10 cellular contexts compared by ENCODE assay signal in genomic region chr3:114623420-114624046, GRCh38.
DNase-seq lines count a peak whose midpoint lies in the region; ATAC-seq, FAIRE-seq and TF ChIP-seq lines count a peak whose summit lies in the region.
"Had no signal": no experiment of that assay in that cellular context is flagged by ENCODE, and none has a peak within 500 bp of the region (broad histone marks: within the 10 kb centered on the region; RNA-seq: fewer than 3 reads in every experiment).

No MANE protein-coding gene starts in this region.

- no peak for TF ChIP-seq CTCF in GM23338 (conservative IDR thresholded peaks at IDR 0.05; ENCODE audit: low read depth in 2 of 2)
- no peak for TF ChIP-seq CTCF in astrocyte (IDR thresholded peaks at IDR 0.05; ENCODE audit: insufficient read depth, low read depth, low read length)

- H3K9me3 ChIP-seq in astrocyte (ENCODE audit: insufficient read depth, low read depth, low read length) (no peaks in the 10 kb centered on the region), small intestine (ENCODE audit: control insufficient read depth, low read depth) (no peaks in the 10 kb centered on the region)
- no peaks in the 10 kb centered on the region for H3K9me3 ChIP-seq in effector memory CD4-positive, alpha-beta T cell (ENCODE audit: control insufficient read depth, low read length)

- H3K4me3 ChIP-seq in GM23338 (no peak overlapping the region), astrocyte (ENCODE audit: insufficient read depth, low read depth, low read length) (peak overlapping the region; percentile 71), small intestine (ENCODE audit: low read depth in 1 of 2, low read length in 2 of 2) (no peak overlapping the region)
- no peak overlapping the region for H3K4me3 ChIP-seq in effector memory CD4-positive, alpha-beta T cell (ENCODE audit: insufficient read depth, low read depth, low read length, poor library complexity, severe bottlenecking)

- no peak overlapping the region for H3K27ac ChIP-seq in GM23338 (ENCODE audit: low read depth)
- peak overlapping the region; percentile 98 for H3K27ac ChIP-seq in astrocyte (ENCODE audit: low read depth, low read length)
- peak overlapping the region; percentile 34 to 90 for H3K27ac ChIP-seq in small intestine (ENCODE audit: low read depth in 1 of 2, low read length in 1 of 2)
- H3K27ac ChIP-seq in effector memory CD4-positive, alpha-beta T cell (ENCODE audit: insufficient read depth, low read length, poor library complexity, severe bottlenecking): no peak overlapping the region

- H3K36me3 ChIP-seq in GM23338 (ENCODE audit: insufficient read depth) (no peaks in the 10 kb centered on the region), astrocyte (ENCODE audit: insufficient read depth, low read length) (no peaks in the 10 kb centered on the region), small intestine (ENCODE audit: control insufficient read depth in 2 of 2, insufficient read depth in 2 of 2, low read length in 2 of 2) (no peaks in the 10 kb centered on the region)
- no peaks in the 10 kb centered on the region for H3K36me3 ChIP-seq in effector memory CD4-positive, alpha-beta T cell (ENCODE audit: control insufficient read depth, insufficient read depth, low read length)

- H3K4me1 ChIP-seq in GM23338 (ENCODE audit: insufficient read depth) (peaks cover 4% of the 10 kb centered on the region; the same call in 1 of the 2 replicates), astrocyte (ENCODE audit: insufficient read depth, low read length) (peaks cover 28% of the 10 kb centered on the region), small intestine (ENCODE audit: control insufficient read depth in 2 of 2, insufficient read depth in 1 of 2, low read depth in 1 of 2, low read length in 1 of 2) (no peaks in the 10 kb centered on the region)
- H3K4me1 ChIP-seq in effector memory CD4-positive, alpha-beta T cell (ENCODE audit: control insufficient read depth, insufficient read depth, low read length, poor library complexity, severe bottlenecking): no peaks in the 10 kb centered on the region

- 53 to 61% (median 56%) methylated on average over 5 of the region's 5 CpGs for WGBS in small intestine, 3 donors

- H3K79me2 ChIP-seq in GM23338 (replicated peaks; ENCODE audit: insufficient read depth): no peaks in the 10 kb centered on the region
- H3K79me2 ChIP-seq in astrocyte (ENCODE audit: insufficient read depth, low read length): peaks cover 57% of the 10 kb centered on the region

- no peak for FAIRE-seq in astrocyte (lab: Jason Lieb, UNC)
- FAIRE-seq in islet of Langerhans (lab: Jason Lieb, UNC): peak; percentile 30
- FAIRE-seq in small intestine (lab: Jason Lieb, UNC): no peak
- FAIRE-seq: bronchial epithelial cell had no signal

- H3K9me3 Mint-ChIP-seq in GM23338: no peaks in the 10 kb centered on the region
- H3K9me3 Mint-ChIP-seq in astrocyte (ENCODE audit: unreplicated experiment): no peaks in the 10 kb centered on the region
- H3K9me3 Mint-ChIP-seq: T-helper 1 cell treated with Interleukin-12 subunit alpha and Interleukin-12 subunit beta and Interleukin-4 antibody, amounts not matched to agents 30 μg/mL and 1 μg/mL, for 36 hours had no signal

- H3K4me1 Mint-ChIP-seq in GM23338: peaks cover 20% of the 10 kb centered on the region
- peaks cover 52% of the 10 kb centered on the region for H3K4me1 Mint-ChIP-seq in astrocyte (ENCODE audit: low read depth, unreplicated experiment)

- H2AFZ ChIP-seq in GM23338 (peak overlapping the region; percentile 84; the same call in 1 of the 2 replicates), astrocyte (ENCODE audit: low read depth, low read length) (no peak overlapping the region)

- ATAC-seq in GM23338 (no peak), GM21526 (IDR thresholded peaks at IDR 0.05; ENCODE audit: low FRiP score, unreplicated experiment) (no peak)

- no peaks in the 10 kb centered on the region for H3K36me3 Mint-ChIP-seq in GM23338 (ENCODE audit: low read depth)
- no peaks in the 10 kb centered on the region for H3K36me3 Mint-ChIP-seq in astrocyte (ENCODE audit: low read depth, unreplicated experiment)

- peak overlapping the region; percentile 97 for H3K9ac ChIP-seq in astrocyte (ENCODE audit: low read length)

- no peaks in the 10 kb centered on the region for H3K9me2 ChIP-seq in GM23338 (ENCODE audit: insufficient read depth)

- DNase-seq in GM23338 (ENCODE audit: low spot score) (no peak), astrocyte (ENCODE audit: low read depth) (no peak), small intestine (peak; percentile 17), SW480 (ENCODE audit: low spot score) (no peak), NCI-H1105 (lab: John Stamatoyannopoulos, UW) (no peak)
- no peak for DNase-seq in effector memory CD4-positive, alpha-beta T cell

- no peaks in the 10 kb centered on the region for H4K20me1 ChIP-seq in GM23338 (replicated peaks; ENCODE audit: insufficient read depth)
- H4K20me1 ChIP-seq in astrocyte (ENCODE audit: insufficient read depth, low read length): no peaks in the 10 kb centered on the region

- no peak overlapping the region for H3K4me3 Mint-ChIP-seq in GM23338
- peak overlapping the region; percentile 82 for H3K4me3 Mint-ChIP-seq in astrocyte (ENCODE audit: unreplicated experiment)
- H3K4me3 Mint-ChIP-seq: T-helper 1 cell treated with Interleukin-12 subunit alpha and Interleukin-12 subunit beta and Interleukin-4 antibody, amounts not matched to agents 30 μg/mL and 1 μg/mL, for 36 hours had no signal

- H3K27me3 Mint-ChIP-seq in GM23338 (ENCODE audit: insufficient read depth, low read depth, poor library complexity): no peaks in the 10 kb centered on the region
- no peaks in the 10 kb centered on the region for H3K27me3 Mint-ChIP-seq in astrocyte (ENCODE audit: low read depth, unreplicated experiment)

- H3K27ac Mint-ChIP-seq in GM23338: no peak overlapping the region
- H3K27ac Mint-ChIP-seq in astrocyte (ENCODE audit: unreplicated experiment): peak overlapping the region; percentile 100
- H3K27ac Mint-ChIP-seq: T-helper 1 cell treated with Interleukin-12 subunit alpha and Interleukin-12 subunit beta and Interleukin-4 antibody, amounts not matched to agents 30 μg/mL and 1 μg/mL, for 36 hours had no signal

- no peaks in the 10 kb centered on the region for H3F3A ChIP-seq in GM23338 (replicated peaks; ENCODE audit: low read depth)

- no peak overlapping the region for H3K4me2 ChIP-seq in GM23338
- H3K4me2 ChIP-seq in astrocyte (ENCODE audit: low read length): peak overlapping the region; percentile 94

- H3K27me3 ChIP-seq in GM23338 (ENCODE audit: insufficient read depth): no peaks in the 10 kb centered on the region
- no peaks in the 10 kb centered on the region for H3K27me3 ChIP-seq in astrocyte (ENCODE audit: insufficient read depth, low read length)
- H3K27me3 ChIP-seq in small intestine (ENCODE audit: control insufficient read depth in 2 of 2, insufficient read depth in 2 of 2, low read length in 2 of 2): no peaks in the 10 kb centered on the region
- no peaks in the 10 kb centered on the region for H3K27me3 ChIP-seq in effector memory CD4-positive, alpha-beta T cell (replicated peaks; ENCODE audit: control insufficient read depth, insufficient read depth, low read length, poor library complexity, severe bottlenecking)

TF ChIP-seq in GM23338, 12 proteins besides CTCF, POLR2A, EP300 and RAD21 (continues in another document):
- TF ChIP-seq JUNB (IDR thresholded peaks at IDR 0.05; ENCODE audit: unreplicated experiment): no peak
- TF ChIP-seq EZH2phosphoT487 (IDR thresholded peaks at IDR 0.05; ENCODE audit: unreplicated experiment): no peak
- no peak for TF ChIP-seq CREB1 (CRISPR knock-in tag; IDR thresholded peaks at IDR 0.05; ENCODE audit: low read depth)
- TF ChIP-seq EZH2 (IDR thresholded peaks at IDR 0.05; ENCODE audit: low read depth, unreplicated experiment): no peak
- TF ChIP-seq ZNF331 (CRISPR knock-in tag; IDR thresholded peaks at IDR 0.05; ENCODE audit: low read depth): no peak
- no peak for TF ChIP-seq REST (IDR thresholded peaks at IDR 0.05; ENCODE audit: unreplicated experiment)
- TF ChIP-seq ETS1 (IDR thresholded peaks at IDR 0.05): no peak
- TF ChIP-seq STAT1 (IDR thresholded peaks at IDR 0.05; ENCODE audit: unreplicated experiment): no peak

Comparison
In these comparisons a context has a peak if more than half of its experiments do, and no peak if none do; other contexts are left out.
1. H3K27ac ChIP-seq: peak in astrocyte (single experiment) and small intestine (2 of 2); none in GM23338 (single experiment) and effector memory CD4-positive, alpha-beta T cell (single experiment).